10 cellular contexts compared by ENCODE assay signal in genomic region chr2:176156959-176157498, GRCh38. TPM values are rescaled to one million over a fixed set of nuclear protein-coding genes. Genes with fewer than 3 reads are reported as not detected.
DNase-seq lines count a peak whose midpoint lies in the region; ATAC-seq and TF ChIP-seq lines count a peak whose summit lies in the region.
"Had no signal": no experiment of that assay in that cellular context is flagged by ENCODE, and none has a peak within 500 bp of the region (broad histone marks: within the 10 kb centered on the region; RNA-seq: fewer than 3 reads in every experiment).

Gene HOXD3, plus strand, starts transcription at chr2:176157307. Its CDS starts 11,808 bp downstream, at chr2:176169115.

- no peak for ATAC-seq in activated CD4-positive, alpha-beta T cell treated with anti-CD3 and anti-CD28 coated beads for 36 hours
- ATAC-seq in RWPE2 (ENCODE audit: low read depth) (no peak), HG03025 (IDR thresholded peaks at IDR 0.05; ENCODE audit: low FRiP score, unreplicated experiment) (no peak)
- ATAC-seq in stimulated activated memory B cell treated with anti-CD40 and anti-IgM and Interleukin-4, amounts not matched to agents 10 μg/mL and 1 μg/mL and 100 μg/mL, for 72 hours, result no peak

- CTCF ChIA-PET in activated CD4-positive, alpha-beta T cell treated with anti-CD3 and anti-CD28 coated beads for 36 hours (lab: Charles Lee), result interaction anchor here (3.4 kb wide), 1 partner anchor 16 kb away, joined by 12 read pairs; no protein-coding TSS in a partner anchor

- no peaks in the 10 kb centered on the region for H3K9me3 ChIP-seq in RWPE2 (ENCODE audit: severe bottlenecking)

- peaks cover 65% of the 10 kb centered on the region for H3K27me3 Mint-ChIP-seq in activated CD4-positive, alpha-beta T cell treated with anti-CD3 and anti-CD28 coated beads for 36 hours
- H3K27me3 Mint-ChIP-seq in glutamatergic neuron (ENCODE audit: unreplicated experiment), result peaks cover 31% of the 10 kb centered on the region
- peaks cover 93% of the 10 kb centered on the region for H3K27me3 Mint-ChIP-seq in stimulated activated memory B cell treated with anti-CD40 and anti-IgM and Interleukin-4, amounts not matched to agents 10 μg/mL and 1 μg/mL and 100 μg/mL, for 72 hours

- POLR2A ChIA-PET in activated CD4-positive, alpha-beta T cell treated with anti-CD3 and anti-CD28 coated beads for 36 hours (lab: Charles Lee), result no interaction called here

- no peaks in the 10 kb centered on the region for H3K36me3 ChIP-seq in RWPE2 (ENCODE audit: low read depth)

- no peaks in the 10 kb centered on the region for H3K36me3 Mint-ChIP-seq in activated CD4-positive, alpha-beta T cell treated with anti-CD3 and anti-CD28 coated beads for 36 hours (ENCODE audit: low read depth)
- no peaks in the 10 kb centered on the region for H3K36me3 Mint-ChIP-seq in glutamatergic neuron (ENCODE audit: unreplicated experiment)
- no peaks in the 10 kb centered on the region for H3K36me3 Mint-ChIP-seq in stimulated activated memory B cell treated with anti-CD40 and anti-IgM and Interleukin-4, amounts not matched to agents 10 μg/mL and 1 μg/mL and 100 μg/mL, for 72 hours

- TF ChIP-seq CTCF in RWPE2 (IDR thresholded peaks at IDR 0.05; ENCODE audit: poor library complexity, severe bottlenecking), result no peak
- no peak for TF ChIP-seq CTCF in glutamatergic neuron (IDR thresholded peaks at IDR 0.05; ENCODE audit: partially characterized antibody, unreplicated experiment)

- H3K4me3 Mint-ChIP-seq in activated CD4-positive, alpha-beta T cell treated with anti-CD3 and anti-CD28 coated beads for 36 hours, result peak within 1 kb of the TSS; percentile 32
- H3K4me3 Mint-ChIP-seq in glutamatergic neuron (ENCODE audit: unreplicated experiment), result peak within 1 kb of the TSS; percentile 61
- H3K4me3 Mint-ChIP-seq in stimulated activated memory B cell treated with anti-CD40 and anti-IgM and Interleukin-4, amounts not matched to agents 10 μg/mL and 1 μg/mL and 100 μg/mL, for 72 hours, result peak within 1 kb of the TSS; percentile 6

- peak within 1 kb of the TSS; percentile 13 for H3K4me3 ChIP-seq in RWPE2 (ENCODE audit: severe bottlenecking)

- no peak within 1 kb of the TSS for H3K27ac ChIP-seq in RWPE2 (ENCODE audit: poor library complexity, severe bottlenecking)

- intact Hi-C loops in activated CD4-positive, alpha-beta T cell treated with anti-CD3 and anti-CD28 coated beads for 36 hours (cut with DNase I, micrococcal nuclease), result no loop called here

- no peaks in the 10 kb centered on the region for H3K9me3 Mint-ChIP-seq in activated CD4-positive, alpha-beta T cell treated with anti-CD3 and anti-CD28 coated beads for 36 hours (ENCODE audit: low read depth)
- H3K9me3 Mint-ChIP-seq in glutamatergic neuron (ENCODE audit: unreplicated experiment), result peaks cover 10% of the 10 kb centered on the region
- no peaks in the 10 kb centered on the region for H3K9me3 Mint-ChIP-seq in stimulated activated memory B cell treated with anti-CD40 and anti-IgM and Interleukin-4, amounts not matched to agents 10 μg/mL and 1 μg/mL and 100 μg/mL, for 72 hours

- no peak within 1 kb of the TSS for H3K27ac Mint-ChIP-seq in activated CD4-positive, alpha-beta T cell treated with anti-CD3 and anti-CD28 coated beads for 36 hours
- H3K27ac Mint-ChIP-seq in glutamatergic neuron (ENCODE audit: unreplicated experiment), result no peak within 1 kb of the TSS
- H3K27ac Mint-ChIP-seq in stimulated activated memory B cell treated with anti-CD40 and anti-IgM and Interleukin-4, amounts not matched to agents 10 μg/mL and 1 μg/mL and 100 μg/mL, for 72 hours, result no peak within 1 kb of the TSS

- peaks cover 38% of the 10 kb centered on the region for H3K27me3 ChIP-seq in RWPE2 (ENCODE audit: insufficient read depth, poor library complexity, severe bottlenecking)

- H3K4me1 Mint-ChIP-seq in activated CD4-positive, alpha-beta T cell treated with anti-CD3 and anti-CD28 coated beads for 36 hours, result peaks cover 13% of the 10 kb centered on the region
- no peaks in the 10 kb centered on the region for H3K4me1 Mint-ChIP-seq in glutamatergic neuron (ENCODE audit: low read depth, unreplicated experiment)
- peaks cover 13% of the 10 kb centered on the region for H3K4me1 Mint-ChIP-seq in stimulated activated memory B cell treated with anti-CD40 and anti-IgM and Interleukin-4, amounts not matched to agents 10 μg/mL and 1 μg/mL and 100 μg/mL, for 72 hours

- no peaks in the 10 kb centered on the region for H3K4me1 ChIP-seq in RWPE2 (ENCODE audit: insufficient read depth, poor library complexity, severe bottlenecking)

- no peak for DNase-seq in activated CD4-positive, alpha-beta T cell treated with anti-CD3 and anti-CD28 coated beads for 36 hours
- DNase-seq in activated CD4-positive, alpha-beta T cell treated with anti-CD3 and anti-CD28 coated beads, Interleukin-2, amount 50 U/mL, for 48 hours, result no peak
- no peak for DNase-seq in RWPE2 (ENCODE audit: low spot score)
- DNase-seq in glutamatergic neuron, result no peak
- DNase-seq in COLO829 (ENCODE audit: low spot score), result no peak
- no peak for DNase-seq in NCI-H82 (lab: John Stamatoyannopoulos, UW)
- DNase-seq: GOT3 had no signal

RNA-seq across cellular contexts. Expression of gene HOXD3, which starts in this region (rescaled TPM):
- total RNA-seq in activated CD4-positive, alpha-beta T cell treated with anti-CD3 and anti-CD28 coated beads for 36 hours, result not detected
- total RNA-seq in glutamatergic neuron (ENCODE audit: unreplicated experiment), result not detected
- total RNA-seq: myocyte had no signal

Comparison
In these comparisons a context has a peak if more than half of its experiments do, and no peak if none do; other contexts are left out.
1. H3K4me3 Mint-ChIP-seq: peak in every context shown above with its lines; median percentile 61 in glutamatergic neuron; 32 in activated CD4-positive, alpha-beta T cell treated with anti-CD3 and anti-CD28 coated beads for 36 hours; 6 in stimulated activated memory B cell treated with anti-CD40 and anti-IgM and Interleukin-4, amounts not matched to agents 10 μg/mL and 1 μg/mL and 100 μg/mL, for 72 hours.